27 cellular contexts compared by ENCODE assay signal in the genomic region with DNA sequence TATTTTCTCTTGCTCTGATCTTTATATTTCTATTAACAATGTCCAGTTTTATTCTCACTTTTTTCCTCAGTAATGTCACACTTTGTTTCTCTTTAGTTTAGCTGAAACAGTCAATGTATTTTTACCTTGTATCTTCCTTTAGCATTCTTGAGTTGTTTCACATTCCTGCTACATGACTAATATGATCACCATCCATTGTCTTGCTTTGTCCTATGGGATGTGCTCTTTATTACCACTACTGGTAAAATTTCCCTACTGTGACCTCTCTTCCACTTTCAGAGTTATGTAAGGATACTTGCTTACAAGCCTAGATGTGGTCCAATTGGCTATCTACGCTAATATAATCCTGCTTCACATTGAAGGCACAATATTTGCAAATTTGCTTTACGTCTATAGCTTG.
A peak's percentile ranks its signal among the peaks of the same experiment; 100 is the strongest.
DNase-seq lines count a peak whose midpoint lies in the region; ATAC-seq, FAIRE-seq and TF ChIP-seq lines count a peak whose summit lies in the region.
"Had no signal": no experiment of that assay in that cellular context is flagged by ENCODE, and none has a peak within 500 bp of the region (broad histone marks: within the 10 kb centered on the region; RNA-seq: fewer than 3 reads in every experiment).

No MANE protein-coding gene starts in this region.

- no TSS peak for BruUV-seq in MCF 10A (replicated peaks; lab: Mats Ljungman, UMichigan)

- H3K4me3 ChIP-seq in breast epithelium (no peak overlapping the region), bronchial epithelial cell (ENCODE audit: low read depth, low read length) (no peak overlapping the region)
- H3K4me3 ChIP-seq: gastrocnemius medialis had no signal

- FAIRE-seq in bronchial epithelial cell (lab: Jason Lieb, UNC), result no peak
- FAIRE-seq: A204.1, G401.6 had no signal

- DNase-seq in MCF 10A (ENCODE audit: unreplicated experiment), result peak; percentile 60
- DNase-seq in breast epithelium (ENCODE audit: low spot score in 2 of 2), result no peak
- peak; percentile 16 for DNase-seq in bronchial epithelial cell (ENCODE audit: low read depth)
- peak; percentile 77 for DNase-seq in kidney glomerular epithelial cell (lab: John Stamatoyannopoulos, UW)
- DNase-seq in effector CD4-positive, alpha-beta T cell, result no peak
- DNase-seq in NK-92 treated with Interleukin-12 subunit alpha and Interleukin-12 subunit beta, amount 100 ng/mL, for 24 hours (lab: John Stamatoyannopoulos, UW), result no peak
- DNase-seq in medulla oblongata (ENCODE audit: extremely low spot score), result no peak
- DNase-seq: activated CD4-positive, alpha-beta T cell treated with anti-CD3 and anti-CD28 coated beads, Interleukin-2, amount 10 ng/mL, durations not matched to agents 7 days and 5 days; activated naive CD8-positive, alpha-beta T cell treated with anti-CD3 and anti-CD28 coated beads, Interleukin-2, amount 10 ng/mL, durations not matched to agents 7 days and 5 days; C1 segment of cervical spinal cord; erythroblast; gastrocnemius medialis; IMR-90; NCI-H146; NCI-H2171; NCI-H526 treated with DMSO at 0.1 percent for 48 hours; SHP77 treated with DMSO at 0.1 percent for 48 hours; stimulated activated CD4-positive, alpha-beta T cell treated with anti-CD3 and anti-CD28 coated beads, Interleukin-4, amount 100 ng/mL, for 4 hours; stimulated activated naive CD8-positive, alpha-beta T cell treated with anti-CD3 and anti-CD28 coated beads, Interleukin-15, amount 100 ng/mL, for 72 hours; T-cell had no signal

- ATAC-seq in GM21825 (IDR thresholded peaks at IDR 0.05; ENCODE audit: unreplicated experiment), result no peak
- ATAC-seq: gastrocnemius medialis; stimulated activated naive CD8-positive, alpha-beta T cell treated with anti-CD3 and anti-CD28 coated beads, Interleukin-15, amount 100 ng/mL, for 72 hours; T-cell had no signal

- H3K27me3 Mint-ChIP-seq in MCF 10A (ENCODE audit: insufficient read depth, unreplicated experiment), result no peaks in the 10 kb centered on the region
- H3K27me3 Mint-ChIP-seq: activated CD4-positive, alpha-beta T cell treated with anti-CD3 and anti-CD28 coated beads, Interleukin-2, amount 10 ng/mL, durations not matched to agents 7 days and 5 days; activated naive CD8-positive, alpha-beta T cell treated with anti-CD3 and anti-CD28 coated beads, Interleukin-2, amount 10 ng/mL, durations not matched to agents 7 days and 5 days; brain; dendritic cell treated with granulocyte-macrophage colony-stimulating factor and Interleukin-4, amounts not matched to agents 40 ng/mL and 50 ng/mL, for 4 days; progenitor cell of endocrine pancreas; stimulated activated naive CD8-positive, alpha-beta T cell treated with anti-CD3 and anti-CD28 coated beads, Interleukin-15, amount 100 ng/mL, for 72 hours; T-cell had no signal

- peaks cover 31% of the 10 kb centered on the region for H3K4me1 Mint-ChIP-seq in MCF 10A (ENCODE audit: insufficient read depth, unreplicated experiment)
- H3K4me1 Mint-ChIP-seq: activated CD4-positive, alpha-beta T cell treated with anti-CD3 and anti-CD28 coated beads, Interleukin-2, amount 10 ng/mL, durations not matched to agents 7 days and 5 days; activated naive CD8-positive, alpha-beta T cell treated with anti-CD3 and anti-CD28 coated beads, Interleukin-2, amount 10 ng/mL, durations not matched to agents 7 days and 5 days; brain; stimulated activated naive CD8-positive, alpha-beta T cell treated with anti-CD3 and anti-CD28 coated beads, Interleukin-15, amount 100 ng/mL, for 72 hours; T-cell had no signal

- H3K4me1 ChIP-seq in breast epithelium, result no peaks in the 10 kb centered on the region
- H3K4me1 ChIP-seq: gastrocnemius medialis had no signal

- CTCF ChIA-PET in MCF 10A (lab: Yijun Ruan, JAX), result no interaction called here

- POLR2A ChIA-PET in MCF 10A (lab: Yijun Ruan, JAX), result no interaction called here

- H3K27ac ChIP-seq in breast epithelium, result no peak overlapping the region
- H3K27ac ChIP-seq: gastrocnemius medialis had no signal

- TF ChIP-seq POLR2A in breast epithelium (IDR thresholded peaks at IDR 0.05), result no peak

- H3K9me3 ChIP-seq in breast epithelium, result peaks cover 0 to 14% of the 10 kb centered on the region in 2 donors
- H3K9me3 ChIP-seq: gastrocnemius medialis had no signal

- H3K27ac Mint-ChIP-seq in MCF 10A (ENCODE audit: low read depth, unreplicated experiment), result no peak overlapping the region
- H3K27ac Mint-ChIP-seq: activated CD4-positive, alpha-beta T cell treated with anti-CD3 and anti-CD28 coated beads, Interleukin-2, amount 10 ng/mL, durations not matched to agents 7 days and 5 days; activated naive CD8-positive, alpha-beta T cell treated with anti-CD3 and anti-CD28 coated beads, Interleukin-2, amount 10 ng/mL, durations not matched to agents 7 days and 5 days; activated T-helper 2 cell treated with anti-CD3 and anti-CD28 coated beads, Interferon-gamma antibody, Interleukin-2, Interleukin-4, amounts not matched to agents 10 μg/mL and 5 μg/mL and 100 μg/mL, durations not matched to agents 14 hours and 24 hours and 36 hours; brain; dendritic cell treated with granulocyte-macrophage colony-stimulating factor and Interleukin-4, amounts not matched to agents 40 ng/mL and 50 ng/mL, for 4 days; progenitor cell of endocrine pancreas; stimulated activated naive CD8-positive, alpha-beta T cell treated with anti-CD3 and anti-CD28 coated beads, Interleukin-15, amount 100 ng/mL, for 72 hours; T-cell had no signal

- intact Hi-C loops in MCF 10A (cut with micrococcal nuclease), result loop anchor here (10.0 kb wide), 1 partner anchor 132 kb away; no protein-coding TSS in a partner anchor
- intact Hi-C loops in breast epithelium (cut with DNase I; ENCODE audit: low total_unique reads), result no loop called here

- no peaks in the 10 kb centered on the region for H3K36me3 Mint-ChIP-seq in MCF 10A (ENCODE audit: insufficient read depth, unreplicated experiment)
- H3K36me3 Mint-ChIP-seq: activated naive CD8-positive, alpha-beta T cell treated with anti-CD3 and anti-CD28 coated beads, Interleukin-2, amount 10 ng/mL, durations not matched to agents 7 days and 5 days; brain; T-cell had no signal

- H3K4me3 Mint-ChIP-seq in MCF 10A (ENCODE audit: unreplicated experiment), result no peak overlapping the region
- H3K4me3 Mint-ChIP-seq: activated CD4-positive, alpha-beta T cell treated with anti-CD3 and anti-CD28 coated beads, Interleukin-2, amount 10 ng/mL, durations not matched to agents 7 days and 5 days; activated naive CD8-positive, alpha-beta T cell treated with anti-CD3 and anti-CD28 coated beads, Interleukin-2, amount 10 ng/mL, durations not matched to agents 7 days and 5 days; brain; dendritic cell treated with granulocyte-macrophage colony-stimulating factor and Interleukin-4, amounts not matched to agents 40 ng/mL and 50 ng/mL, for 4 days; stimulated activated naive CD8-positive, alpha-beta T cell treated with anti-CD3 and anti-CD28 coated beads, Interleukin-15, amount 100 ng/mL, for 72 hours; T-cell had no signal

- no peaks in the 10 kb centered on the region for H3K36me3 ChIP-seq in breast epithelium
- H3K36me3 ChIP-seq in bronchial epithelial cell (ENCODE audit: control insufficient read depth, insufficient read depth, low read length), result no peaks in the 10 kb centered on the region
- H3K36me3 ChIP-seq: gastrocnemius medialis had no signal

- TF ChIP-seq CTCF in MCF 10A (IDR thresholded peaks at IDR 0.05; ENCODE audit: unreplicated experiment) (no peak), breast epithelium (IDR thresholded peaks at IDR 0.05) (no peak), bronchial epithelial cell (IDR thresholded peaks at IDR 0.05; ENCODE audit: insufficient read depth, low read length, severe bottlenecking) (no peak)

- H3K27me3 ChIP-seq in breast epithelium (no peaks in the 10 kb centered on the region), bronchial epithelial cell (ENCODE audit: control insufficient read depth, insufficient read depth, low read length) (no peaks in the 10 kb centered on the region)
- H3K27me3 ChIP-seq: gastrocnemius medialis had no signal

- H3K9me3 Mint-ChIP-seq in MCF 10A (ENCODE audit: unreplicated experiment), result peaks cover 15% of the 10 kb centered on the region

Comparison
In these comparisons a context has a peak if more than half of its experiments do, and no peak if none do; other contexts are left out.
1. DNase-seq: peak in MCF 10A (single experiment), bronchial epithelial cell (single experiment) and kidney glomerular epithelial cell (single experiment); none in breast epithelium (0 of 2), effector CD4-positive, alpha-beta T cell (single experiment), NK-92 treated with Interleukin-12 subunit alpha and Interleukin-12 subunit beta, amount 100 ng/mL, for 24 hours (single experiment) and medulla oblongata (single experiment).